Comparison of ENCODE assay signal across 12 cellular contexts in the genomic region with DNA sequence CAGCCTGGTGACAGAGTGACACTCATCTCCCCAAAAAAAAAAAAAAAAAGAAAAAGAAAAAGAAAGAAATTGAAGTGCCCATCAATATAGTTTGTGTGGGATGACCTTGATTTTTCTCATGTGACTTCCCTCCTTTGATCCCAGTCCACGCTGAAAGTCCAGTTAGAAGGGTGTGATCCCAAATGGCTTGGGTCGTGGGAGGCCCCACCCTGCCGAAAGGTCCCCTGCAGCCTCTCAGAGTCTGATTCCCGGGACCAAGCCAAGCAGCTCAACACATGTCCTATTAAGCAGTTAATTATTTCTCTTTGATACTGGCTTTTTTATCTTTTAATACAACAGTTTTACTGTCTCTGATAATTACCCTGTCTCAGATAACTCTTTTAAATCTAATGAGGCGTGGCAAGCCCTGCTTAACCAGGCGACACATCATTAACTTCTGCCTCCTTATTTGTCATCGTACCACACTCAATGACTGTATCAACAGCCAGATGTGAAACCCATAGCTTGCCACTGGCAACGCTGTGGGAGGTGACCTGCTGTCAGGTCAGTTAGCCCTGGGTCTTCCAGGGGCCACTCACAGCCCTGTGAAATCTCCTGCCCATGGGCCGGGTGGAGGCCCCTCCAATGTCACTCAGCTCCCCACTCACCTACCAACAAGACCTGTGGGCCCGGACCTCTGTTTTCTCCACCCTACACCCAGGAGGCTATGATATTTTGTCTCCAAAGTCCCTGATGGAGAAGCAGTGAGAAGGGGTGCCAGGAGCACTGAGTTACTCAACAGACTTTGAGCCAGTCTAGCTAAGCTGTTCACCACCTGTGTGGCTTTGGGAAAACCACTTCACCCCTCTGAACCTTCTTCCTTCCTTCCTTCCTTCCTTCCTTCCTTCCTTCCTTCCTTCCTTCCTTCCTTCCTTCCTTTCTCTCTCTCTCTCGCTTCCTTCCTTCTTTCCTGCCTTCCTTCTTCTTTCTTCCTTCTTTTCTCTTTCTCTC.
DNase-seq lines count a peak whose midpoint lies in the region; ATAC-seq, FAIRE-seq and TF ChIP-seq lines count a peak whose summit lies in the region.
"Had no signal": no experiment of that assay in that cellular context is flagged by ENCODE, and none has a peak within 500 bp of the region (broad histone marks: within the 10 kb centered on the region; RNA-seq: fewer than 3 reads in every experiment).

No MANE protein-coding gene starts in this region.

- intact Hi-C loops in gastrocnemius medialis (cut with DNase I; ENCODE audit: low total_unique reads): no loop called here

- in situ Hi-C loops in gastrocnemius medialis (cut with MboI; ENCODE audit: low sequenced_read_pairs in 4 of 4): loop anchor here in 3 of 4 donors (5.0 kb wide), 1 partner anchor 167 kb away; no protein-coding TSS in a partner anchor

- H3K4me1 ChIP-seq in gastrocnemius medialis: no peaks in the 10 kb centered on the region

- FAIRE-seq in RCC 7860 (lab: Jason Lieb, UNC): peak; percentile 94

- TF ChIP-seq CTCF in GM12864 (IDR thresholded peaks at IDR 0.05; ENCODE audit: low read depth, low read length, missing control alignments) (no peak), gastrocnemius medialis (IDR thresholded peaks at IDR 0.05 in 4 of 5, conservative IDR thresholded peaks at IDR 0.05 in 1 of 5) (no peak)

- H3K27me3 ChIP-seq in gastrocnemius medialis: peaks cover 7 to 13% (median 10%) of the 10 kb centered on the region in 3 donors
- H3K27me3 ChIP-seq: brain microvascular endothelial cell had no signal

- H3K4me3 ChIP-seq in GM12864 (ENCODE audit: low read depth, low read length) (no peak overlapping the region), gastrocnemius medialis (no peak overlapping the region)

- no peaks in the 10 kb centered on the region for H3K9me3 ChIP-seq in gastrocnemius medialis

- DNase-seq in GM12864 (ENCODE audit: low read depth) (peak; percentile 25), RCC 7860 (ENCODE audit: low spot score) (peak; percentile 69), COLO829 (ENCODE audit: low spot score) (no peak), hippocampal formation (lab: John Stamatoyannopoulos, UW) (no peak), gastrocnemius medialis (no peak), T-helper 1 cell (no peak)
- DNase-seq: brain microvascular endothelial cell; Calu3; stimulated activated naive CD4-positive, alpha-beta T cell had no signal

- no peak overlapping the region for H3K27ac ChIP-seq in gastrocnemius medialis
- H3K27ac ChIP-seq: brain microvascular endothelial cell had no signal

- no peaks in the 10 kb centered on the region for H3K36me3 ChIP-seq in gastrocnemius medialis
- H3K36me3 ChIP-seq: brain microvascular endothelial cell had no signal

- ATAC-seq in GM19372 (IDR thresholded peaks at IDR 0.05; ENCODE audit: low read depth, unreplicated experiment) (peak; percentile 74), HG02973 (IDR thresholded peaks at IDR 0.05; ENCODE audit: unreplicated experiment) (peak; percentile 56), gastrocnemius medialis (no peak)
- ATAC-seq: Right ventricle myocardium inferior had no signal

- no peak for TF ChIP-seq POLR2A in gastrocnemius medialis (IDR thresholded peaks at IDR 0.05)

Comparison
In these comparisons a context has a peak if more than half of its experiments do, and no peak if none do; other contexts are left out.
1. DNase-seq: peak in GM12864 (single experiment) and RCC 7860 (single experiment); none in COLO829 (single experiment), hippocampal formation (0 of 2), gastrocnemius medialis (0 of 2) and T-helper 1 cell (0 of 5).
2. ATAC-seq: peak in GM19372 (single experiment) and HG02973 (single experiment); none in gastrocnemius medialis (0 of 2).